ENCODE assay signal across 15 cellular contexts in the genomic region with DNA sequence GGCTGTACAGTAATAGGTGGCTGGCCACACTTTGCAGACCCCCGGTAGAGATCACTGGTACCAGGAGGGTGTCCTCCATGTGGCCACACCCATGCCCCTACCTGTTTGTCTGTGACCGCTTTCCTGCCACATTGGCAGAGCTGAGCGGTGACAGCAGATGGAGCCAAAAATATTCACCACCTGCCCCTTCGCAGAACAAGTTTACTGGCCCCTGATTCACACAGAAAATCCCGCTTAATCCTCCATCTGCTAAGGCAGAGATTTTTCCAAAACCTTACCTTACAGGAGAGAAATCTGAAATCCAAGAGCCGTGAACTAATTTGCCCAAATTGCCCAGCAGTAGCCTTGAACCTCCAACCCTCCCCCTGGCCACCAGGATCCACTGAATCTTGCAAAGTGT. TPM values are rescaled to one million over a fixed set of nuclear protein-coding genes. Genes with fewer than 3 reads are reported as not detected.
DNase-seq lines count a peak whose midpoint lies in the region; ATAC-seq lines count a peak whose summit lies in the region.
"Had no signal": no experiment of that assay in that cellular context is flagged by ENCODE, and none has a peak within 500 bp of the region (broad histone marks: within the 10 kb centered on the region; RNA-seq: fewer than 3 reads in every experiment).

No MANE protein-coding gene starts in this region.

- no peak for DNase-seq in activated T-cell treated with anti-CD3 and anti-CD28 coated beads, Interleukin-2, amount 50 U/mL, for 24 hours
- DNase-seq in activated T-cell treated with anti-CD3 and anti-CD28 coated beads for 4 hours (no peak), T-cell (no peak), NCI-H1048 (lab: John Stamatoyannopoulos, UW) (no peak), iPS-NIHi7 (ENCODE audit: extremely low spot score) (no peak)
- no peak for DNase-seq in stimulated activated naive B cell treated with anti-CD40 and anti-IgM and Interleukin-4, amounts not matched to agents 10 μg/mL and 1 μg/mL and 100 μg/mL, for 72 hours
- DNase-seq: ACHN; activated naive CD4-positive, alpha-beta T cell treated with anti-CD3 and anti-CD28 coated beads for 36 hours; hypothalamus; left ventricle myocardium superior; retina; SIG-M5 had no signal

- no peak overlapping the region for H3K4me3 Mint-ChIP-seq in activated T-cell treated with anti-CD3 and anti-CD28 coated beads, Interleukin-2, amount 50 U/mL, for 24 hours
- peak overlapping the region in 1 of 3 donors; percentile 92 for H3K4me3 Mint-ChIP-seq in T-cell
- H3K4me3 Mint-ChIP-seq in dendritic cell treated with granulocyte-macrophage colony-stimulating factor and Interleukin-4, amounts not matched to agents 40 ng/mL and 50 ng/mL, for 4 days = no peak overlapping the region
- no peak overlapping the region for H3K4me3 Mint-ChIP-seq in stimulated activated naive B cell treated with anti-CD40 and anti-IgM and Interleukin-4, amounts not matched to agents 10 μg/mL and 1 μg/mL and 100 μg/mL, for 72 hours
- H3K4me3 Mint-ChIP-seq: nephron had no signal

- H3K4me1 Mint-ChIP-seq in activated T-cell treated with anti-CD3 and anti-CD28 coated beads, Interleukin-2, amount 50 U/mL, for 24 hours (ENCODE audit: low read depth) = peaks cover 41% of the 10 kb centered on the region
- H3K4me1 Mint-ChIP-seq in T-cell = peaks cover 35 to 61% (median 41%) of the 10 kb centered on the region in 3 donors
- H3K4me1 Mint-ChIP-seq in dendritic cell treated with granulocyte-macrophage colony-stimulating factor and Interleukin-4, amounts not matched to agents 40 ng/mL and 50 ng/mL, for 4 days (ENCODE audit: low read depth) = peaks cover 60% of the 10 kb centered on the region
- peaks cover 28 to 68% of the 10 kb centered on the region in 2 donors for H3K4me1 Mint-ChIP-seq in stimulated activated naive B cell treated with anti-CD40 and anti-IgM and Interleukin-4, amounts not matched to agents 10 μg/mL and 1 μg/mL and 100 μg/mL, for 72 hours

- ATAC-seq in T-cell (replicated peaks in 1 of 4) = no peak
- ATAC-seq in stimulated activated naive B cell treated with anti-CD40 and anti-IgM and Interleukin-4, amounts not matched to agents 10 μg/mL and 1 μg/mL and 100 μg/mL, for 72 hours (replicated peaks) = no peak
- no peak for ATAC-seq in GM21423 (IDR thresholded peaks at IDR 0.05; ENCODE audit: unreplicated experiment)
- ATAC-seq: left ventricle myocardium superior had no signal

- intact Hi-C loops in dendritic cell treated with granulocyte-macrophage colony-stimulating factor and Interleukin-4, amounts not matched to agents 40 ng/mL and 50 ng/mL, for 4 days (cut with micrococcal nuclease) = no loop called here

- POLR2A ChIA-PET in T-cell (lab: Charles Lee) = no interaction called here

- peak overlapping the region; percentile 97 for H3K27ac Mint-ChIP-seq in activated T-cell treated with anti-CD3 and anti-CD28 coated beads, Interleukin-2, amount 50 U/mL, for 24 hours
- peak overlapping the region; percentile 83 to 85 for H3K27ac Mint-ChIP-seq in T-cell
- peak overlapping the region; percentile 89 for H3K27ac Mint-ChIP-seq in dendritic cell treated with granulocyte-macrophage colony-stimulating factor and Interleukin-4, amounts not matched to agents 40 ng/mL and 50 ng/mL, for 4 days
- H3K27ac Mint-ChIP-seq in stimulated activated naive B cell treated with anti-CD40 and anti-IgM and Interleukin-4, amounts not matched to agents 10 μg/mL and 1 μg/mL and 100 μg/mL, for 72 hours = peak overlapping the region; percentile 88
- H3K27ac Mint-ChIP-seq: nephron had no signal

- no peaks in the 10 kb centered on the region for H3K27me3 Mint-ChIP-seq in activated T-cell treated with anti-CD3 and anti-CD28 coated beads, Interleukin-2, amount 50 U/mL, for 24 hours
- no peaks in the 10 kb centered on the region for H3K27me3 Mint-ChIP-seq in T-cell
- H3K27me3 Mint-ChIP-seq in dendritic cell treated with granulocyte-macrophage colony-stimulating factor and Interleukin-4, amounts not matched to agents 40 ng/mL and 50 ng/mL, for 4 days = no peaks in the 10 kb centered on the region
- no peaks in the 10 kb centered on the region for H3K27me3 Mint-ChIP-seq in stimulated activated naive B cell treated with anti-CD40 and anti-IgM and Interleukin-4, amounts not matched to agents 10 μg/mL and 1 μg/mL and 100 μg/mL, for 72 hours

- H3K9me3 Mint-ChIP-seq in activated T-cell treated with anti-CD3 and anti-CD28 coated beads, Interleukin-2, amount 50 U/mL, for 24 hours = no peaks in the 10 kb centered on the region
- H3K9me3 Mint-ChIP-seq in T-cell = no peaks in the 10 kb centered on the region
- no peaks in the 10 kb centered on the region for H3K9me3 Mint-ChIP-seq in dendritic cell treated with granulocyte-macrophage colony-stimulating factor and Interleukin-4, amounts not matched to agents 40 ng/mL and 50 ng/mL, for 4 days
- no peaks in the 10 kb centered on the region for H3K9me3 Mint-ChIP-seq in stimulated activated naive B cell treated with anti-CD40 and anti-IgM and Interleukin-4, amounts not matched to agents 10 μg/mL and 1 μg/mL and 100 μg/mL, for 72 hours
- H3K9me3 Mint-ChIP-seq: activated naive CD4-positive, alpha-beta T cell treated with anti-CD3 and anti-CD28 coated beads for 36 hours; nephron had no signal

- H3K36me3 Mint-ChIP-seq in activated T-cell treated with anti-CD3 and anti-CD28 coated beads, Interleukin-2, amount 50 U/mL, for 24 hours (ENCODE audit: low read depth) = peaks cover 49% of the 10 kb centered on the region
- H3K36me3 Mint-ChIP-seq in T-cell = peaks cover 3% of the 10 kb centered on the region
- peaks cover 70% of the 10 kb centered on the region for H3K36me3 Mint-ChIP-seq in dendritic cell treated with granulocyte-macrophage colony-stimulating factor and Interleukin-4, amounts not matched to agents 40 ng/mL and 50 ng/mL, for 4 days (ENCODE audit: low read depth)
- peaks cover 36 to 53% of the 10 kb centered on the region in 2 donors for H3K36me3 Mint-ChIP-seq in stimulated activated naive B cell treated with anti-CD40 and anti-IgM and Interleukin-4, amounts not matched to agents 10 μg/mL and 1 μg/mL and 100 μg/mL, for 72 hours

- CTCF ChIA-PET in T-cell (lab: Charles Lee) = no interaction called here

RNA-seq across cellular contexts. Expression of gene MYO9B, which starts 52.1 kb away (rescaled TPM):
- total RNA-seq in T-cell = 100 to 1,000 TPM; 185 to 220 (median 202) TPM

RNA-seq across cellular contexts. Expression of gene HAUS8, which starts 52.4 kb away (rescaled TPM):
- 10 to 100 TPM; 16.6 to 20.4 (median 19.3) TPM for total RNA-seq in T-cell
